In genomic region chr7:156102267-156102666, GRCh38 we compare ENCODE assay signal across 31 cellular contexts.
"Had no signal": no experiment of that assay in that cellular context is flagged by ENCODE, and none has a peak within 500 bp of the region (broad histone marks: within the 10 kb centered on the region; RNA-seq: fewer than 3 reads in every experiment).

No MANE protein-coding gene starts in this region.

- H3K36me3 ChIP-seq: MG63 had no signal

- DNase-seq: Kasumi-1, MG63, MM.1S, MV-4-11, NCI-H1048, NCI-H1092, NCI-H1092 treated with DMSO at 0.1 percent for 48 hours, NCI-H1105, NCI-H1105 treated with DMSO at 0.1 percent for 48 hours, NCI-H1417, NCI-H1417 treated with DMSO at 0.1 percent for 48 hours, NCI-H1436, NCI-H1436 treated with DMSO at 0.1 percent for 48 hours, NCI-H146, NCI-H1694, NCI-H1694 treated with DMSO at 0.1 percent for 48 hours, NCI-H187, NCI-H187 treated with DMSO at 0.1 percent for 48 hours, NCI-H1930, NCI-H2029, NCI-H2029 treated with DMSO at 0.1 percent for 48 hours, NCI-H2081 treated with DMSO at 0.1 percent for 48 hours, NCI-H2107, NCI-H2171, NCI-H2227 treated with DMSO at 0.1 percent for 48 hours, NCI-H226, NCI-H345, NCI-H446, NCI-H446 treated with DMSO at 0.1 percent for 48 hours, NCI-H510A, NCI-H510A treated with DMSO at 0.1 percent for 48 hours had no signal

- H3K9me3 ChIP-seq: MG63 had no signal

- H3K4me3 ChIP-seq: MG63 had no signal

- H3K27me3 ChIP-seq: MG63 had no signal
